In the genomic region with DNA sequence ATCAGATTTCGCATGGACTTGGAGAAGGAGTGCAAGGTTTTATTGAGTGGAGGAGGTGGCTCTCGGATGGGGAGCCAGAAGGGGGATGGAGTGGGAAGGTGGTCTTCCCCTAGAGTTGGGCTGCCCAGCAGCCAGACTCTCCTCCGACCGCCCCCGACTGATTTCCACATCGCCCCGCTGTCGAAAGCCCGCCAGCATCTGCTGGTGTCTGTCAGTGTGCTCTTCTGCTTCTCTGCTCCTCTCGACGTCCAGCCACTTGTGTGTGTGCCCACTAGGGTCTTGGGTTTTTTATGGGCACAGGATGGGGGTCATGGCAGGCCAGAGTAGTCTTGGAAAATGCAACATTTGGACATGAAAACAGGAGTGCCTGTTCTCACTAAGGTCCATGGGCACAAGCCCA, we compare ENCODE assay signal across 23 cellular contexts.
"Had no signal": no experiment of that assay in that cellular context is flagged by ENCODE, and none has a peak within 500 bp of the region (broad histone marks: within the 10 kb centered on the region; RNA-seq: fewer than 3 reads in every experiment).

No MANE protein-coding gene starts in this region.

- ATAC-seq: esophagus mucosa; gastrocnemius medialis; naive thymus-derived CD4-positive, alpha-beta T cell; psoas muscle; right lobe of liver; stimulated activated naive B cell treated with anti-CD40 and anti-IgM and Interleukin-4, amounts not matched to agents 10 μg/mL and 1 μg/mL and 100 μg/mL, for 72 hours; stimulated activated naive CD8-positive, alpha-beta T cell treated with anti-CD3 and anti-CD28 coated beads, Interleukin-15, amount 100 ng/mL, for 72 hours; upper lobe of right lung had no signal

- H3K4me3 ChIP-seq: dorsolateral prefrontal cortex, gastrocnemius medialis, left ventricle myocardium inferior, lung, psoas muscle, right lobe of liver, tibial nerve, upper lobe of right lung had no signal

- H3K27me3 Mint-ChIP-seq: naive thymus-derived CD4-positive, alpha-beta T cell; stimulated activated naive CD8-positive, alpha-beta T cell treated with anti-CD3 and anti-CD28 coated beads, Interleukin-15, amount 100 ng/mL, for 72 hours had no signal

- H3K27ac Mint-ChIP-seq: immature natural killer cell; naive thymus-derived CD4-positive, alpha-beta T cell; nephron progenitor cell; stimulated activated naive B cell treated with anti-CD40 and anti-IgM and Interleukin-4, amounts not matched to agents 10 μg/mL and 1 μg/mL and 100 μg/mL, for 72 hours had no signal

- H3K9me3 Mint-ChIP-seq: immature natural killer cell; naive thymus-derived CD4-positive, alpha-beta T cell; stimulated activated naive B cell treated with anti-CD40 and anti-IgM and Interleukin-4, amounts not matched to agents 10 μg/mL and 1 μg/mL and 100 μg/mL, for 72 hours; stimulated activated naive CD8-positive, alpha-beta T cell treated with anti-CD3 and anti-CD28 coated beads, Interleukin-15, amount 100 ng/mL, for 72 hours had no signal

- H3K27ac ChIP-seq: gastrocnemius medialis, parathyroid adenoma, psoas muscle, right lobe of liver, upper lobe of right lung had no signal

- DNase-seq: central memory CD4-positive, alpha-beta T cell; cortex of kidney; dorsolateral prefrontal cortex; effector CD8-positive, alpha-beta T cell; gastrocnemius medialis; immature natural killer cell; left ventricle myocardium inferior; mesendoderm; naive thymus-derived CD4-positive, alpha-beta T cell; nephron progenitor cell; psoas muscle; retina; right lobe of liver; stimulated activated CD4-positive, alpha-beta T cell treated with anti-CD3 and anti-CD28 coated beads, Interleukin-15, amount 100 ng/mL, for 24 hours; stimulated activated CD4-positive, alpha-beta T cell treated with anti-CD3 and anti-CD28 coated beads, Interleukin-1b, Interleukin-23, amount 100 ng/mL, for 48 hours; stimulated activated CD4-positive, alpha-beta T cell treated with anti-CD3 and anti-CD28 coated beads, Interleukin-4, amount 100 ng/mL, for 24 hours; stimulated activated naive B cell treated with anti-CD40 and anti-IgM and Interleukin-4, amounts not matched to agents 10 μg/mL and 1 μg/mL and 100 μg/mL, for 72 hours; stimulated activated naive CD8-positive, alpha-beta T cell treated with anti-CD3 and anti-CD28 coated beads, Interleukin-15, amount 100 ng/mL, for 72 hours; upper lobe of right lung had no signal

- H3K27me3 ChIP-seq: dorsolateral prefrontal cortex, gastrocnemius medialis, right lobe of liver, tibial nerve, upper lobe of right lung had no signal

- H3K36me3 Mint-ChIP-seq: stimulated activated naive B cell treated with anti-CD40 and anti-IgM and Interleukin-4, amounts not matched to agents 10 μg/mL and 1 μg/mL and 100 μg/mL, for 72 hours had no signal

- H3K36me3 ChIP-seq: gastrocnemius medialis, right lobe of liver had no signal

- H3K4me1 Mint-ChIP-seq: stimulated activated naive B cell treated with anti-CD40 and anti-IgM and Interleukin-4, amounts not matched to agents 10 μg/mL and 1 μg/mL and 100 μg/mL, for 72 hours; stimulated activated naive CD8-positive, alpha-beta T cell treated with anti-CD3 and anti-CD28 coated beads, Interleukin-15, amount 100 ng/mL, for 72 hours had no signal

- H3K9me3 ChIP-seq: gastrocnemius medialis, left ventricle myocardium inferior, psoas muscle, right lobe of liver, tibial nerve, upper lobe of right lung had no signal

- H3K4me3 Mint-ChIP-seq: immature natural killer cell; naive thymus-derived CD4-positive, alpha-beta T cell; nephron progenitor cell; stimulated activated naive B cell treated with anti-CD40 and anti-IgM and Interleukin-4, amounts not matched to agents 10 μg/mL and 1 μg/mL and 100 μg/mL, for 72 hours; stimulated activated naive CD8-positive, alpha-beta T cell treated with anti-CD3 and anti-CD28 coated beads, Interleukin-15, amount 100 ng/mL, for 72 hours had no signal
